In genomic region chr2:71082402-71083252, GRCh38 we compare ENCODE assay signal across 1 cellular context.
TF ChIP-seq lines count a peak whose summit lies in the region.

No MANE protein-coding gene starts in this region.

TF ChIP-seq in SK-N-SH treated with all-trans-retinoic acid at 6 μM for 48 hours, 23 proteins besides CTCF, POLR2A, EP300 and RAD21 (continued from another document):
- TF ChIP-seq BACH2 (CRISPR knock-in tag; IDR thresholded peaks at IDR 0.05; ENCODE audit: borderline replicate concordance) (no peak), CSRNP3 (CRISPR knock-in tag; IDR thresholded peaks at IDR 0.05) (no peak), TCF4 (CRISPR knock-in tag; IDR thresholded peaks at IDR 0.05; ENCODE audit: borderline replicate concordance) (no peak), PATZ1 (CRISPR knock-in tag; IDR thresholded peaks at IDR 0.05; ENCODE audit: borderline replicate concordance) (no peak), ISL1 (CRISPR knock-in tag; IDR thresholded peaks at IDR 0.05) (no peak)
TF ChIP-seq in SK-N-SH treated with all-trans-retinoic acid at 6 μM for 48 hours: peak in this region for 0.
